In genomic region chr7:132080967-132081668, GRCh38 we compare ENCODE assay signal across 14 cellular contexts.
DNase-seq lines count a peak whose midpoint lies in the region; ATAC-seq, FAIRE-seq and TF ChIP-seq lines count a peak whose summit lies in the region.
"Had no signal": no experiment of that assay in that cellular context is flagged by ENCODE, and none has a peak within 500 bp of the region (broad histone marks: within the 10 kb centered on the region; RNA-seq: fewer than 3 reads in every experiment).

No MANE protein-coding gene starts in this region.

- peak overlapping the region; percentile 41 to 81 (median 63) for H3K27ac ChIP-seq in esophagus squamous epithelium
- peak overlapping the region; percentile 17 to 57 for H3K27ac ChIP-seq in tibial artery
- no peak overlapping the region for H3K27ac ChIP-seq in kidney (ENCODE audit: low read depth in 2 of 2, low read length in 2 of 2)
- H3K27ac ChIP-seq in CD8-positive, alpha-beta T cell (ENCODE audit: low read depth, low read length): no peak overlapping the region

- H3K9me3 ChIP-seq in esophagus squamous epithelium: no peaks in the 10 kb centered on the region
- H3K9me3 ChIP-seq in tibial artery: no peaks in the 10 kb centered on the region
- no peaks in the 10 kb centered on the region for H3K9me3 ChIP-seq in kidney (ENCODE audit: control insufficient read depth in 1 of 2, low read length in 2 of 2)
- no peaks in the 10 kb centered on the region for H3K9me3 ChIP-seq in CD8-positive, alpha-beta T cell (ENCODE audit: low read length)

- no peak for FAIRE-seq in kidney (lab: Jason Lieb, UNC)
- FAIRE-seq: HTR-8/SVneo had no signal

- no peak overlapping the region; the same call in 1 of the 2 replicates for H3K27ac Mint-ChIP-seq in HFFc6
- H3K27ac Mint-ChIP-seq in CD8-positive, alpha-beta T cell: no peak overlapping the region
- H3K27ac Mint-ChIP-seq: stimulated activated naive B cell treated with anti-CD40 and anti-IgM and Interleukin-4, amounts not matched to agents 10 μg/mL and 1 μg/mL and 100 μg/mL, for 72 hours had no signal

- DNase-seq in HFFc6 (peak; percentile 36), esophagus squamous epithelium (lab: John Stamatoyannopoulos, UW) (no peak), mesenteric fat pad (ENCODE audit: low spot score) (peak; percentile 9), tibial artery (peak; percentile 62 to 73), kidney (no peak)
- no peak for DNase-seq in CD8-positive, alpha-beta T cell
- DNase-seq: activated naive CD4-positive, alpha-beta T cell treated with anti-CD3 and anti-CD28 coated beads, Interleukin-2, amount 50 U/mL, for 16 hours; H7; NCI-H1105; NCI-H69; stimulated activated naive B cell treated with anti-CD40 and anti-IgM and Interleukin-4, amounts not matched to agents 10 μg/mL and 1 μg/mL and 100 μg/mL, for 72 hours; T1000 had no signal

- H3K4me1 ChIP-seq in esophagus squamous epithelium (peaks cover 0 to 35% (median 12%) of the 10 kb centered on the region in 3 donors), tibial artery (peaks cover 0 to 26% (median 15%) of the 10 kb centered on the region in 4 donors), kidney (ENCODE audit: control insufficient read depth in 1 of 2, insufficient read depth in 1 of 2, low read depth in 1 of 2, low read length in 2 of 2) (no peaks in the 10 kb centered on the region)
- H3K4me1 ChIP-seq in CD8-positive, alpha-beta T cell (ENCODE audit: insufficient read depth, low read length): no peaks in the 10 kb centered on the region

- H3K4me3 ChIP-seq in esophagus squamous epithelium: no peak overlapping the region
- H3K4me3 ChIP-seq in tibial artery: no peak overlapping the region
- H3K4me3 ChIP-seq in kidney (ENCODE audit: low read length in 2 of 2): no peak overlapping the region
- no peak overlapping the region for H3K4me3 ChIP-seq in CD8-positive, alpha-beta T cell (ENCODE audit: low read depth, low read length)

- H3K4me1 Mint-ChIP-seq in HFFc6 (ENCODE audit: low read depth): peaks cover 44% of the 10 kb centered on the region
- no peaks in the 10 kb centered on the region for H3K4me1 Mint-ChIP-seq in CD8-positive, alpha-beta T cell (ENCODE audit: low read depth)
- H3K4me1 Mint-ChIP-seq: stimulated activated naive B cell treated with anti-CD40 and anti-IgM and Interleukin-4, amounts not matched to agents 10 μg/mL and 1 μg/mL and 100 μg/mL, for 72 hours had no signal

- TF ChIP-seq POLR2A in esophagus squamous epithelium (IDR thresholded peaks at IDR 0.05): no peak

- CTCF ChIA-PET in CD8-positive, alpha-beta T cell (lab: Charles Lee): no interaction called here

- no peak overlapping the region for H3K9ac ChIP-seq in kidney (ENCODE audit: low read length in 2 of 2)

- H3K27me3 Mint-ChIP-seq in HFFc6 (ENCODE audit: insufficient read depth): peaks cover 14% of the 10 kb centered on the region
- H3K27me3 Mint-ChIP-seq in CD8-positive, alpha-beta T cell (ENCODE audit: low read depth): peaks cover 26% of the 10 kb centered on the region

- H3K9me3 Mint-ChIP-seq in HFFc6: no peaks in the 10 kb centered on the region
- no peaks in the 10 kb centered on the region for H3K9me3 Mint-ChIP-seq in CD8-positive, alpha-beta T cell
- H3K9me3 Mint-ChIP-seq: stimulated activated naive B cell treated with anti-CD40 and anti-IgM and Interleukin-4, amounts not matched to agents 10 μg/mL and 1 μg/mL and 100 μg/mL, for 72 hours had no signal

- H3K36me3 Mint-ChIP-seq in HFFc6 (ENCODE audit: low read depth): no peaks in the 10 kb centered on the region; the same call in 1 of the 2 replicates
- H3K36me3 Mint-ChIP-seq in CD8-positive, alpha-beta T cell: no peaks in the 10 kb centered on the region
- H3K36me3 Mint-ChIP-seq: stimulated activated naive B cell treated with anti-CD40 and anti-IgM and Interleukin-4, amounts not matched to agents 10 μg/mL and 1 μg/mL and 100 μg/mL, for 72 hours had no signal

- no peak for ATAC-seq in HG02642 (IDR thresholded peaks at IDR 0.05; ENCODE audit: poor library complexity, unreplicated experiment)
- ATAC-seq in CD8-positive, alpha-beta T cell: no peak
- ATAC-seq: stimulated activated naive B cell treated with anti-CD40 and anti-IgM and Interleukin-4, amounts not matched to agents 10 μg/mL and 1 μg/mL and 100 μg/mL, for 72 hours had no signal

- intact Hi-C loops in esophagus squamous epithelium (cut with DNase I) (no loop called here), tibial artery (cut with DNase I; ENCODE audit: low total_unique reads) (no loop called here), kidney (cut with DNase I) (no loop called here)
- intact Hi-C loops in CD8-positive, alpha-beta T cell (cut with DNase I, micrococcal nuclease): no loop called here

- WGBS in esophagus squamous epithelium, 2 donors: 47 to 64% methylated on average over 6 of the region's 6 CpGs

- H3K4me3 Mint-ChIP-seq in HFFc6: no peak overlapping the region
- no peak overlapping the region for H3K4me3 Mint-ChIP-seq in CD8-positive, alpha-beta T cell
- H3K4me3 Mint-ChIP-seq: stimulated activated naive B cell treated with anti-CD40 and anti-IgM and Interleukin-4, amounts not matched to agents 10 μg/mL and 1 μg/mL and 100 μg/mL, for 72 hours had no signal

- TF ChIP-seq CTCF in HFFc6 (IDR thresholded peaks at IDR 0.05): no peak
- TF ChIP-seq CTCF in esophagus squamous epithelium (IDR thresholded peaks at IDR 0.05): no peak
- no peak for TF ChIP-seq CTCF in tibial artery (IDR thresholded peaks at IDR 0.05)
- TF ChIP-seq CTCF in kidney (IDR thresholded peaks at IDR 0.05; ENCODE audit: borderline replicate concordance, extremely low read depth, insufficient read depth): no peak
- no peak for TF ChIP-seq CTCF in CD8-positive, alpha-beta T cell (IDR thresholded peaks at IDR 0.05)

- POLR2A ChIA-PET in CD8-positive, alpha-beta T cell (lab: Charles Lee): no interaction called here

- H3K36me3 ChIP-seq in esophagus squamous epithelium (no peaks in the 10 kb centered on the region), tibial artery (no peaks in the 10 kb centered on the region), kidney (ENCODE audit: control insufficient read depth in 1 of 2, insufficient read depth in 2 of 2, low read length in 2 of 2) (no peaks in the 10 kb centered on the region)
- no peaks in the 10 kb centered on the region for H3K36me3 ChIP-seq in CD8-positive, alpha-beta T cell (ENCODE audit: insufficient read depth, low read length)

- H3K27me3 ChIP-seq in esophagus squamous epithelium (peaks cover 0 to 32% (median 0%) of the 10 kb centered on the region in 4 donors), tibial artery (peaks cover 0 to 5% of the 10 kb centered on the region in 2 donors)
- H3K27me3 ChIP-seq in CD8-positive, alpha-beta T cell (ENCODE audit: insufficient read depth, low read length): no peaks in the 10 kb centered on the region

Comparison
In these comparisons a context has a peak if more than half of its experiments do, and no peak if none do; other contexts are left out.
1. DNase-seq: peak in HFFc6 (single experiment), mesenteric fat pad (single experiment) and tibial artery (2 of 2); none in esophagus squamous epithelium (single experiment), kidney (single experiment) and CD8-positive, alpha-beta T cell (0 of 7).
2. H3K27ac ChIP-seq: peak in esophagus squamous epithelium (4 of 4) and tibial artery (2 of 2); none in kidney (0 of 2) and CD8-positive, alpha-beta T cell (single experiment).